Comparison of ENCODE assay signal across 25 cellular contexts in genomic region chr14:38546932-38547551, GRCh38.
"Had no signal": no experiment of that assay in that cellular context is flagged by ENCODE, and none has a peak within 500 bp of the region (broad histone marks: within the 10 kb centered on the region; RNA-seq: fewer than 3 reads in every experiment).

No MANE protein-coding gene starts in this region.

- H3K4me1 Mint-ChIP-seq: activated B cell treated with CpG ODN at 0.5 μM for 24 hours; activated CD4-positive, alpha-beta T cell treated with anti-CD3 and anti-CD28 coated beads, Interleukin-2, amount 10 ng/mL, durations not matched to agents 24 days and 14 days; activated CD8-positive, alpha-beta memory T cell treated with anti-CD3 and anti-CD28 coated beads, Interleukin-2, amount 10 ng/mL, durations not matched to agents 7 days and 5 days had no signal

- H3K27ac ChIP-seq: brain microvascular endothelial cell, cardiac muscle cell, SJSA1 had no signal

- H3K4me1 ChIP-seq: SJSA1 had no signal

- H3K36me3 Mint-ChIP-seq: activated CD8-positive, alpha-beta memory T cell treated with anti-CD3 and anti-CD28 coated beads, Interleukin-2, amount 10 ng/mL, durations not matched to agents 7 days and 5 days; activated naive CD8-positive, alpha-beta T cell had no signal

- H3K4me3 ChIP-seq: cardiac muscle cell, MG63, SJSA1 had no signal

- H3K4me3 Mint-ChIP-seq: activated B cell treated with CpG ODN at 0.5 μM for 24 hours; activated CD4-positive, alpha-beta T cell treated with anti-CD3 and anti-CD28 coated beads, Interleukin-2, amount 10 ng/mL, durations not matched to agents 24 days and 14 days; activated CD8-positive, alpha-beta memory T cell treated with anti-CD3 and anti-CD28 coated beads, Interleukin-2, amount 10 ng/mL, durations not matched to agents 7 days and 5 days; activated naive CD8-positive, alpha-beta T cell; activated T-cell treated with anti-CD3 and anti-CD28 coated beads, Interleukin-2, amount 50 U/mL, for 24 hours; T-helper 1 cell treated with Interleukin-12 subunit alpha and Interleukin-12 subunit beta and Interleukin-4 antibody, amounts not matched to agents 30 μg/mL and 1 μg/mL, for 36 hours had no signal

- H3K27me3 ChIP-seq: brain microvascular endothelial cell, cardiac muscle cell, MG63, SJSA1 had no signal

- H3K27ac Mint-ChIP-seq: activated B cell treated with CpG ODN at 0.5 μM for 24 hours; activated CD4-positive, alpha-beta T cell treated with anti-CD3 and anti-CD28 coated beads, Interleukin-2, amount 10 ng/mL, durations not matched to agents 24 days and 14 days; activated CD8-positive, alpha-beta memory T cell treated with anti-CD3 and anti-CD28 coated beads, Interleukin-2, amount 10 ng/mL, durations not matched to agents 7 days and 5 days; activated naive CD8-positive, alpha-beta T cell; activated T-cell treated with anti-CD3 and anti-CD28 coated beads, Interleukin-2, amount 50 U/mL, for 24 hours; T-helper 1 cell treated with Interleukin-12 subunit alpha and Interleukin-12 subunit beta and Interleukin-4 antibody, amounts not matched to agents 30 μg/mL and 1 μg/mL, for 36 hours had no signal

- H3K36me3 ChIP-seq: brain microvascular endothelial cell, cardiac muscle cell, MG63, SJSA1 had no signal

- DNase-seq: activated B cell treated with CpG ODN at 0.5 μM for 24 hours; activated CD4-positive, alpha-beta T cell treated with anti-CD3 and anti-CD28 coated beads for 1 hour; activated CD4-positive, alpha-beta T cell treated with anti-CD3 and anti-CD28 coated beads, Interleukin-2, amount 10 ng/mL, durations not matched to agents 24 days and 14 days; activated CD4-positive, alpha-beta T cell treated with anti-CD3 and anti-CD28 coated beads, Interleukin-2, amount 50 U/mL, for 48 hours; activated CD8-positive, alpha-beta memory T cell treated with anti-CD3 and anti-CD28 coated beads, Interleukin-2, amount 10 ng/mL, durations not matched to agents 7 days and 5 days; activated effector memory CD4-positive, alpha-beta T cell treated with anti-CD3 and anti-CD28 coated beads, Interleukin-2, amount 50 U/mL, for 16 hours; activated naive CD4-positive, alpha-beta T cell treated with Interleukin-2 at 50 U/mL for 16 hours; activated T-cell treated with anti-CD3 and anti-CD28 coated beads, Interleukin-2, amount 50 U/mL, for 24 hours; amygdala; brain microvascular endothelial cell; MG63; MV-4-11; NCI-H1092 treated with DMSO at 0.1 percent for 48 hours; NCI-H1417 treated with DMSO at 0.1 percent for 48 hours; NCI-H1694; NCI-H2029 treated with DMSO at 0.1 percent for 48 hours; NCI-H510A treated with DMSO at 0.1 percent for 48 hours; PC-3; SHP77 had no signal

- H3K9me3 ChIP-seq: MG63, SJSA1 had no signal

- FAIRE-seq: astrocyte, RCC 7860 had no signal

- ATAC-seq: activated CD8-positive, alpha-beta memory T cell treated with anti-CD3 and anti-CD28 coated beads, Interleukin-2, amount 10 ng/mL, durations not matched to agents 7 days and 5 days; PC-3 had no signal

- H3K9me3 Mint-ChIP-seq: activated B cell treated with CpG ODN at 0.5 μM for 24 hours; activated CD4-positive, alpha-beta T cell treated with anti-CD3 and anti-CD28 coated beads, Interleukin-2, amount 10 ng/mL, durations not matched to agents 24 days and 14 days; activated T-cell treated with anti-CD3 and anti-CD28 coated beads, Interleukin-2, amount 50 U/mL, for 24 hours had no signal

- H3K27me3 Mint-ChIP-seq: activated B cell treated with CpG ODN at 0.5 μM for 24 hours; activated CD4-positive, alpha-beta T cell treated with anti-CD3 and anti-CD28 coated beads, Interleukin-2, amount 10 ng/mL, durations not matched to agents 24 days and 14 days; activated CD8-positive, alpha-beta memory T cell treated with anti-CD3 and anti-CD28 coated beads, Interleukin-2, amount 10 ng/mL, durations not matched to agents 7 days and 5 days; activated T-cell treated with anti-CD3 and anti-CD28 coated beads, Interleukin-2, amount 50 U/mL, for 24 hours had no signal
